In genomic region chr4:112144546-112145325, GRCh38 we compare ENCODE assay signal across 8 cellular contexts. TPM values are rescaled to one million over a fixed set of nuclear protein-coding genes. Genes with fewer than 3 reads are reported as not detected.
DNase-seq lines count a peak whose midpoint lies in the region; ATAC-seq, FAIRE-seq and TF ChIP-seq lines count a peak whose summit lies in the region.

No MANE protein-coding gene starts in this region.

- H3K9ac ChIP-seq in keratinocyte (ENCODE audit: control insufficient read depth, extremely low read depth, insufficient read depth, low read length) = no peak overlapping the region

- peak overlapping the region; percentile 49 for H2AFZ ChIP-seq in keratinocyte (ENCODE audit: control insufficient read depth, low read length)

- no peak for TF ChIP-seq CTCF in keratinocyte (optimal IDR thresholded peaks at IDR 0.05 in 1 of 3, IDR thresholded peaks at IDR 0.05 in 1 of 3, conservative IDR thresholded peaks at IDR 0.05 in 1 of 3; ENCODE audit: extremely low read depth in 1 of 3, insufficient read depth in 2 of 3, low read length in 3 of 3)

- no peaks in the 10 kb centered on the region for H3K27me3 ChIP-seq in keratinocyte (ENCODE audit: control insufficient read depth, extremely low read depth, insufficient read depth, low read length)

- H4K20me1 ChIP-seq in keratinocyte (ENCODE audit: control insufficient read depth, extremely low read depth, insufficient read depth, low read length) = no peaks in the 10 kb centered on the region

- peak; percentile 37 for DNase-seq in SHP77 treated with DMSO at 0.1 percent for 48 hours (lab: John Stamatoyannopoulos, UW)
- DNase-seq in SHP77 (lab: John Stamatoyannopoulos, UW) = no peak
- peak; percentile 11 for DNase-seq in keratinocyte (ENCODE audit: low read depth, low spot score)
- peak; percentile 77 for DNase-seq in superior temporal gyrus (ENCODE audit: extremely low spot score)
- DNase-seq in AG08395 (ENCODE audit: low spot score) = no peak
- no peak for DNase-seq in Kasumi-1 (lab: John Stamatoyannopoulos, UW)

- no peak overlapping the region for H3K4me2 ChIP-seq in keratinocyte (ENCODE audit: control insufficient read depth, extremely low read depth, insufficient read depth, low read depth, low read length)

- H3K4me1 ChIP-seq in keratinocyte (ENCODE audit: control insufficient read depth, extremely low read depth, insufficient read depth, low read length) = no peaks in the 10 kb centered on the region

- H3K9me3 ChIP-seq in keratinocyte (ENCODE audit: control insufficient read depth, low read depth, low read length) = no peaks in the 10 kb centered on the region

- FAIRE-seq in keratinocyte (lab: Jason Lieb, UNC) = no peak

- no peaks in the 10 kb centered on the region for H3K36me3 ChIP-seq in keratinocyte (ENCODE audit: control insufficient read depth in 2 of 2, extremely low read depth in 1 of 2, insufficient read depth in 2 of 2, low read length in 2 of 2)

- dilution Hi-C loops in keratinocyte (cut with MboI; ENCODE audit: extremely low pct_ligation_motif_present, low sequenced_read_pairs) = no loop called here

- peaks cover 15% of the 10 kb centered on the region for H3K36me3 Mint-ChIP-seq in activated naive CD8-positive, alpha-beta T cell

- H3K4me1 Mint-ChIP-seq in activated naive CD8-positive, alpha-beta T cell (ENCODE audit: low read depth) = peaks cover 35% of the 10 kb centered on the region

- H3K9me3 Mint-ChIP-seq in activated naive CD8-positive, alpha-beta T cell (ENCODE audit: low read depth) = no peaks in the 10 kb centered on the region

- no peaks in the 10 kb centered on the region for H3K9me1 ChIP-seq in keratinocyte (ENCODE audit: control insufficient read depth, extremely low read depth, insufficient read depth, low read length)

- H3K4me3 Mint-ChIP-seq in activated naive CD8-positive, alpha-beta T cell = peak overlapping the region; percentile 78

- peaks cover 18% of the 10 kb centered on the region for H3K79me2 ChIP-seq in keratinocyte (ENCODE audit: control insufficient read depth, insufficient read depth, low read length)

- no peak for ATAC-seq in esophagus mucosa

- H3K27ac ChIP-seq in keratinocyte (ENCODE audit: control insufficient read depth, insufficient read depth, low read length) = no peak overlapping the region

- peak overlapping the region; percentile 74 for H3K27ac Mint-ChIP-seq in activated naive CD8-positive, alpha-beta T cell

- H3K4me3 ChIP-seq in keratinocyte (ENCODE audit: control insufficient read depth in 2 of 3, extremely low read depth in 1 of 3, insufficient read depth in 2 of 3, low read depth in 1 of 3, low read length in 3 of 3) = peak overlapping the region in 2 of 3 experiments; percentile 39 to 83

- H3K27me3 Mint-ChIP-seq in activated naive CD8-positive, alpha-beta T cell = no peaks in the 10 kb centered on the region

RNA-seq across cellular contexts. Expression of gene FAM241A, which starts 0.5 kb away (rescaled TPM):
- 1.4 to 2.9 TPM (median 2.1 TPM) in 3 replicates for polyA plus RNA-seq in keratinocyte
- polyA plus RNA-seq in keratinocyte (2011; ENCODE audit: low read depth) = 1.4 TPM
- 1.7 and 3.2 TPM in 2 replicates for polyA plus RNA-seq in keratinocyte (2011; cell fraction: cytosol; rRNA removed)
- 1.6 and 2.2 TPM in 2 replicates for polyA plus RNA-seq in keratinocyte (2011; cell fraction: nucleus; rRNA removed)
- polyA plus RNA-seq in keratinocyte (2012; ENCODE audit: low replicate concordance) = 2.5 and 2.8 TPM in 2 replicates
- 0.26 to 1.5 TPM (median 0.53 TPM) in 3 replicates for polyA minus RNA-seq in keratinocyte
- polyA minus RNA-seq in keratinocyte (2011; cell fraction: cytosol; rRNA and poly(A)+ RNA removed) = 0.77 TPM
- polyA minus RNA-seq in keratinocyte (2011; cell fraction: nucleus; rRNA and poly(A)+ RNA removed) = 0.95 and 1.4 TPM in 2 replicates
- total RNA-seq in esophagus mucosa = 2.7 TPM

Comparison
In these comparisons a context has a peak if more than half of its experiments do, and no peak if none do; other contexts are left out.
1. DNase-seq: peak in SHP77 treated with DMSO at 0.1 percent for 48 hours (single experiment), keratinocyte (single experiment) and superior temporal gyrus (single experiment); none in SHP77 (0 of 2), AG08395 (single experiment) and Kasumi-1 (0 of 2).